ENCODE assay signal across 21 cellular contexts in genomic region chr1:156389311-156389710, GRCh38. TPM values are rescaled to one million over a fixed set of nuclear protein-coding genes. Genes with fewer than 3 reads are reported as not detected.
DNase-seq lines count a peak whose midpoint lies in the region; ATAC-seq and TF ChIP-seq lines count a peak whose summit lies in the region.
"Had no signal": no experiment of that assay in that cellular context is flagged by ENCODE, and none has a peak within 500 bp of the region (broad histone marks: within the 10 kb centered on the region; RNA-seq: fewer than 3 reads in every experiment).

No MANE protein-coding gene starts in this region.

- peaks cover 0 to 4% (median 0%) of the 10 kb centered on the region in 5 experiments for H3K9me3 Mint-ChIP-seq in brain
- H3K9me3 Mint-ChIP-seq: CD8-positive, alpha-beta memory T cell; H9 had no signal

- no peak for TF ChIP-seq CTCF in brain (conservative IDR thresholded peaks at IDR 0.05)

- no peaks in the 10 kb centered on the region for H3K36me3 Mint-ChIP-seq in brain
- H3K36me3 Mint-ChIP-seq: CD8-positive, alpha-beta memory T cell had no signal

- peaks cover 14% of the 10 kb centered on the region for H3K27me3 Mint-ChIP-seq in brain

- H3K4me1 Mint-ChIP-seq in brain: peaks cover 84% of the 10 kb centered on the region

- ATAC-seq in HG03108 (IDR thresholded peaks at IDR 0.05; ENCODE audit: unreplicated experiment): no peak

- H3K4me3 Mint-ChIP-seq in brain: peak overlapping the region in 3 of 5 experiments; percentile 63 to 74 (median 72)
- H3K4me3 Mint-ChIP-seq: CD8-positive, alpha-beta memory T cell had no signal

- peak; percentile 75 for DNase-seq in NCI-H526 treated with DMSO at 0.1 percent for 48 hours (lab: John Stamatoyannopoulos, UW)
- DNase-seq in globus pallidus (ENCODE audit: low spot score): peak; percentile 78
- peak; percentile 51 for DNase-seq in superior temporal gyrus (ENCODE audit: extremely low spot score)
- DNase-seq in COR-L47 (lab: John Stamatoyannopoulos, UW): no peak
- no peak for DNase-seq in activated CD8-positive, alpha-beta memory T cell treated with anti-CD3 and anti-CD28 coated beads, Interleukin-2, amount 50 U/mL, for 4 hours
- DNase-seq: CD8-positive, alpha-beta memory T cell; DMS79 treated with DMSO at 0.1 percent for 48 hours; H9; Kasumi-1; MG63; NCI-H1092; NCI-H1436 treated with DMSO at 0.1 percent for 48 hours; NCI-H2029 treated with DMSO at 0.1 percent for 48 hours; NCI-H2171 treated with DMSO at 0.1 percent for 48 hours; NCI-H446 treated with DMSO at 0.1 percent for 48 hours; NCI-H748 treated with DMSO at 0.1 percent for 48 hours; NK-92 treated with Interleukin-12 subunit alpha and Interleukin-12 subunit beta, amount 100 ng/mL, for 24 hours; SHP77; SK-N-SH had no signal

- H3K27ac Mint-ChIP-seq in brain: peak overlapping the region; percentile 63 to 98 (median 96)
- H3K27ac Mint-ChIP-seq: CD8-positive, alpha-beta memory T cell; H9 had no signal

RNA-seq across cellular contexts. Expression of gene RHBG, which starts 20.3 kb away (rescaled TPM):
- polyA plus RNA-seq in brain (ENCODE audit: insufficient read depth, low read depth, low replicate concordance): not detected
- polyA plus RNA-seq: CD8-positive, alpha-beta memory T cell had no signal

RNA-seq across cellular contexts. Expression of gene TSACC, which starts 51.0 kb away (rescaled TPM):
- polyA plus RNA-seq in brain (ENCODE audit: insufficient read depth, low read depth, low replicate concordance): not detected

RNA-seq across cellular contexts. Expression of gene CCT3, which starts 51.2 kb away (rescaled TPM):
- polyA plus RNA-seq in brain (ENCODE audit: insufficient read depth, low read depth, low replicate concordance): 378 TPM

Comparison
In these comparisons a context has a peak if more than half of its experiments do, and no peak if none do; other contexts are left out.
1. DNase-seq: peak in NCI-H526 treated with DMSO at 0.1 percent for 48 hours (single experiment), globus pallidus (single experiment) and superior temporal gyrus (single experiment); none in COR-L47 (single experiment) and activated CD8-positive, alpha-beta memory T cell treated with anti-CD3 and anti-CD28 coated beads, Interleukin-2, amount 50 U/mL, for 4 hours (single experiment).